In genomic region chr21:39087976-39088370, GRCh38 we compare ENCODE assay signal across 20 cellular contexts.
A peak's percentile ranks its signal among the peaks of the same experiment; 100 is the strongest.
DNase-seq lines count a peak whose midpoint lies in the region; ATAC-seq and TF ChIP-seq lines count a peak whose summit lies in the region.
"Had no signal": no experiment of that assay in that cellular context is flagged by ENCODE, and none has a peak within 500 bp of the region (broad histone marks: within the 10 kb centered on the region; RNA-seq: fewer than 3 reads in every experiment).

No MANE protein-coding gene starts in this region.

- peak overlapping the region; percentile 15; the same call in 1 of the 2 replicates for H3K18ac ChIP-seq in IMR-90 (ENCODE audit: low read depth, low read length)

- no peak overlapping the region for H2BK5ac ChIP-seq in IMR-90 (ENCODE audit: low read depth, low read length, poor library complexity, severe bottlenecking)

- H3K4me3 ChIP-seq in IMR-90 (ENCODE audit: insufficient read depth, low read depth, low read length) (no peak overlapping the region), coronary artery (peak overlapping the region; percentile 50), skeletal muscle tissue (ENCODE audit: low read length in 3 of 3) (peak overlapping the region; percentile 54 to 70 (median 64))
- H3K4me3 ChIP-seq: pancreas had no signal

- POLR2A ChIA-PET in IMR-90 (lab: Charles Lee; ENCODE audit: unreplicated experiment): no interaction called here

- H4K5ac ChIP-seq in IMR-90 (ENCODE audit: low read depth, low read length): peak overlapping the region; percentile 37; the same call in 1 of the 2 replicates

- H3K4me1 ChIP-seq in IMR-90 (ENCODE audit: control insufficient read depth, insufficient read depth, low read length) (peaks cover 7% of the 10 kb centered on the region), skeletal muscle tissue (ENCODE audit: control insufficient read depth in 3 of 3, insufficient read depth in 3 of 3, low read length in 3 of 3) (peaks cover 26 to 52% (median 48%) of the 10 kb centered on the region in 3 donors)
- H3K4me1 ChIP-seq: pancreas had no signal

- peak overlapping the region in 1 of 2 experiments; percentile 11; a peak in 1 of 4 replicates for H4K8ac ChIP-seq in IMR-90 (ENCODE audit: low read depth in 2 of 2, low read length in 2 of 2)

- BruUV-seq in IMR-90 (replicated peaks; lab: Mats Ljungman, UMichigan): no TSS peak

- 0 out of 2 replicates have a peak overlapping the region, but pooled peaks have one; percentile 1 for H3K14ac ChIP-seq in IMR-90 (replicated peaks; ENCODE audit: low read depth, low read length)

- peak overlapping the region; percentile 65; the same call in 1 of the 3 replicates for H2BK15ac ChIP-seq in IMR-90 (ENCODE audit: low read depth, low read length)

- H3K4me2 ChIP-seq in IMR-90 (ENCODE audit: low read depth, low read length): no peak overlapping the region

- H3K27me3 ChIP-seq in IMR-90 (ENCODE audit: control insufficient read depth, insufficient read depth, low read length) (no peaks in the 10 kb centered on the region), skeletal muscle tissue (ENCODE audit: control insufficient read depth in 3 of 3, insufficient read depth in 3 of 3, low read length in 3 of 3) (no peaks in the 10 kb centered on the region)
- H3K27me3 ChIP-seq: pancreas had no signal

- CTCF ChIA-PET in IMR-90 (lab: Yijun Ruan, JAX): interaction anchor here (1.5 kb wide), 1 partner anchor 10 kb away, joined by 4 read pairs; no protein-coding TSS in a partner anchor

- H2AK5ac ChIP-seq in IMR-90 (ENCODE audit: low read depth, low read length): peak overlapping the region; percentile 75; the same call in 1 of the 2 replicates

- H3K56ac ChIP-seq in IMR-90 (ENCODE audit: extremely low read depth, insufficient read depth, low read length): no peak overlapping the region

- H3K9ac ChIP-seq in IMR-90 (ENCODE audit: low read depth, low read length): no peak overlapping the region
- peak overlapping the region; percentile 87 to 96 (median 95) for H3K9ac ChIP-seq in skeletal muscle tissue (ENCODE audit: low read depth in 1 of 3, low read length in 3 of 3)

- peak overlapping the region; percentile 70 for H2AFZ ChIP-seq in IMR-90 (replicated peaks; ENCODE audit: low read length, poor library complexity)

- H3K23ac ChIP-seq in IMR-90 (ENCODE audit: low read depth, low read length): no peak overlapping the region

- no peak for DNase-seq in IMR-90
- peak; percentile 78 for DNase-seq in coronary artery (ENCODE audit: low spot score)
- no peak for DNase-seq in left colon
- no peak for DNase-seq in SKM-1 treated with dmso at 0.1 percent for 144 hours (lab: John Stamatoyannopoulos, UW; ENCODE audit: unreplicated experiment)
- no peak for DNase-seq in GM19240 (ENCODE audit: insufficient read length, low spot score)
- DNase-seq in activated CD8-positive, alpha-beta memory T cell treated with anti-CD3 and anti-CD28 coated beads, Interleukin-2, amount 50 U/mL, for 4 hours: no peak
- DNase-seq in cerebellar nuclear complex (lab: John Stamatoyannopoulos, UW): no peak
- DNase-seq: activated CD4-positive, CD25-positive, alpha-beta regulatory T cell treated with anti-CD3 and anti-CD28 coated beads, Interleukin-2, amount 50 U/mL, for 72 hours; activated CD8-positive, alpha-beta memory T cell treated with anti-CD3 and anti-CD28 coated beads for 24 hours; CD4-positive, alpha-beta memory T cell; dermis blood vessel endothelial cell; DMS79 treated with DMSO at 0.1 percent for 48 hours; H9; MM.1S; NCI-H1694; NCI-H774; pancreas; stimulated activated CD4-positive, alpha-beta T cell treated with anti-CD3 and anti-CD28 coated beads, Interleukin-2, amount 100 ng/mL, for 48 hours had no signal

- H4K91ac ChIP-seq in IMR-90 (ENCODE audit: insufficient read depth, low read depth, low read length): no peak overlapping the region; the same call in 1 of the 2 replicates

- dilution Hi-C loops in IMR-90 (cut with HindIII; ENCODE audit: low sequenced_read_pairs, unreplicated experiment): no loop called here

- H3K9me3 ChIP-seq in IMR-90 (ENCODE audit: control insufficient read depth, insufficient read depth, low read length) (no peaks in the 10 kb centered on the region), skeletal muscle tissue (ENCODE audit: control insufficient read depth in 3 of 3, low read length in 3 of 3) (no peaks in the 10 kb centered on the region)
- H3K9me3 ChIP-seq: pancreas had no signal

- H3K27ac ChIP-seq in IMR-90 (ENCODE audit: insufficient read depth, low read length): no peak overlapping the region
- H3K27ac ChIP-seq in coronary artery: peak overlapping the region; percentile 73 to 82
- H3K27ac ChIP-seq in skeletal muscle tissue (ENCODE audit: low read depth, low read length): peak overlapping the region; percentile 100
- H3K27ac ChIP-seq: pancreas had no signal

- peaks cover 9% of the 10 kb centered on the region for H3K9me1 ChIP-seq in IMR-90 (ENCODE audit: insufficient read depth, low read length)

- no peaks in the 10 kb centered on the region for H4K20me1 ChIP-seq in IMR-90 (ENCODE audit: insufficient read depth, low read length)

- TF ChIP-seq POLR2A in IMR-90 (IDR thresholded peaks at IDR 0.05; ENCODE audit: low read depth, low read length): no peak

- H2AK9ac ChIP-seq in IMR-90 (replicated peaks; ENCODE audit: low read depth, low read length, poor library complexity): peak overlapping the region; percentile 10

- no CpG with 5 or more reads among the region's 7 CpGs for WGBS in IMR-90 (ENCODE audit: extremely low coverage in 2 of 2, insufficient read length in 1 of 2), 2 experiments

- ATAC-seq in IMR-90 (ENCODE audit: low read depth): no peak
- peak; percentile 28 for ATAC-seq in left colon
- ATAC-seq: left lobe of liver had no signal

- peak overlapping the region; percentile 45 for H3K4ac ChIP-seq in IMR-90 (ENCODE audit: low read depth, low read length)

- peak overlapping the region; percentile 65 for H2BK120ac ChIP-seq in IMR-90 (ENCODE audit: low read depth, low read length)

- no peak for TF ChIP-seq RAD21 in IMR-90 (IDR thresholded peaks at IDR 0.05; ENCODE audit: low read length)

- in situ Hi-C loops in IMR-90 (cut with MboI; ENCODE audit: low sequenced_read_pairs): no loop called here

- peak overlapping the region; percentile 13; the same call in 1 of the 2 replicates for H2BK20ac ChIP-seq in IMR-90 (ENCODE audit: low read depth, low read length)

- intact Hi-C loops in IMR-90 (cut with micrococcal nuclease) (no loop called here), left colon (cut with DNase I, micrococcal nuclease) (no loop called here)

- no peak for TF ChIP-seq CTCF in IMR-90 (conservative IDR thresholded peaks at IDR 0.05; ENCODE audit: low read depth, low read length)
- no peak for TF ChIP-seq CTCF in coronary artery (IDR thresholded peaks at IDR 0.05)

- H3K36me3 ChIP-seq in IMR-90 (ENCODE audit: control insufficient read depth, insufficient read depth, low read length): no peaks in the 10 kb centered on the region
- H3K36me3 ChIP-seq in skeletal muscle tissue (ENCODE audit: control insufficient read depth in 3 of 3, insufficient read depth in 3 of 3, low read length in 3 of 3): no peaks in the 10 kb centered on the region
- H3K36me3 ChIP-seq: pancreas had no signal

- H3K79me1 ChIP-seq in IMR-90 (ENCODE audit: low read depth in 1 of 2, low read length in 2 of 2): no peaks in the 10 kb centered on the region

TF ChIP-seq in IMR-90, 13 proteins besides CTCF, POLR2A, EP300 and RAD21:
- TF ChIP-seq CHD1 (IDR thresholded peaks at IDR 0.05; ENCODE audit: low read depth, low read length) (no peak), ELK1 (IDR thresholded peaks at IDR 0.05; ENCODE audit: borderline replicate concordance, low read depth, low read length) (no peak), RCOR1 (IDR thresholded peaks at IDR 0.05; ENCODE audit: insufficient replicate concordance, low read length) (no peak), NFE2L2 (IDR thresholded peaks at IDR 0.05; ENCODE audit: low read depth, low read length) (no peak), MAFK (IDR thresholded peaks at IDR 0.05; ENCODE audit: low read depth, low read length) (no peak), CEBPB (IDR thresholded peaks at IDR 0.05; ENCODE audit: low read depth, low read length) (no peak), BHLHE40 (IDR thresholded peaks at IDR 0.05; ENCODE audit: low read depth, low read length) (no peak), SMC3 (IDR thresholded peaks at IDR 0.05; ENCODE audit: low read depth, low read length) (no peak), USF2 (IDR thresholded peaks at IDR 0.05; ENCODE audit: low read depth, low read length) (no peak), FOS (IDR thresholded peaks at IDR 0.05; ENCODE audit: low read depth, low read length) (no peak), MAZ (IDR thresholded peaks at IDR 0.05; ENCODE audit: borderline replicate concordance, low read depth, low read length) (no peak)
